Comparison of ENCODE assay signal across 1 cellular context in genomic region chr4:147840846-147841732, GRCh38.
TF ChIP-seq lines count a peak whose summit lies in the region.

No MANE protein-coding gene starts in this region.

TF ChIP-seq in GM23338, 12 proteins besides CTCF, POLR2A, EP300 and RAD21 (continued from another document):
- no peak for TF ChIP-seq ZNF462 (CRISPR knock-in tag; IDR thresholded peaks at IDR 0.05)
